Comparison of ENCODE assay signal across 1 cellular context in the genomic region with DNA sequence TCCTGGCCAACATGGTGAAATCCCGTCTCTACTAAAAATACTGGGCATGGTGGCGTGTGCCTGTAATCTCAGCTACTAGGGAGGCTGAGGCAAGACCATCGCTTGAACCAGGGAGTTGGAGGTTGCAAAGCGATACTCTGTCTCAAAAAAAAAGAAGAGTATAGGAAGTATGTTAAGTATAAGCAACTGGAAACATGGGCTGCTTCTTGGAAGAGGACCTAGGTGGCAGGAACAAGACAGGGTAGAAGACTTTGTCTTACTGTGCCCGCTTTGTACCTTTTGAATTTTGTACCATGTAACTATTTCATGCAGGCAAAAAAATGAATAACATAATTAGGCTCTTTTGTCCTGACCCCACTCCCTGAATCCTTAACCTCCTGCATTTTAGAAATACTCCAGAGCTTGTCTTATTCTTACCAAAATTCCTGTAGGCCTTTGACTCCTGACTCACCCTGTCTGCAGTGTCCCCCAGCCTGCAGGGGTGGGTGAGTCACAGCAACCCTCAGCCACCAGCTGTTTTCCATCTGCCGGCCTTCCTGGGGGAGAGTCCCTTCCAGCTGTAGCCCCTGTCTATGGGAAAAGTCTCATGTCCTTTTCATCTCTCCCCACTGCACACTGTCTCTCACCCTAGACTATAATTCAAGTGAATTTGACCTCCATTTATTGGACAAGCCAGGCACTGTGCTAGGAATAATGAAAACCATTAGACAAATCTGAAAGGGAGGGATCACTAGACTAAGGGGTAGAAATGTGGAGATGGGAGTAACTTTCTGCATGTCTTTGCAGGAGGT.
TF ChIP-seq lines count a peak whose summit lies in the region.

No MANE protein-coding gene starts in this region.

TF ChIP-seq in HepG2, 621 proteins besides CTCF, POLR2A, EP300 and RAD21 (continued from another document and continues in another):
- TF ChIP-seq, protein P1, sequence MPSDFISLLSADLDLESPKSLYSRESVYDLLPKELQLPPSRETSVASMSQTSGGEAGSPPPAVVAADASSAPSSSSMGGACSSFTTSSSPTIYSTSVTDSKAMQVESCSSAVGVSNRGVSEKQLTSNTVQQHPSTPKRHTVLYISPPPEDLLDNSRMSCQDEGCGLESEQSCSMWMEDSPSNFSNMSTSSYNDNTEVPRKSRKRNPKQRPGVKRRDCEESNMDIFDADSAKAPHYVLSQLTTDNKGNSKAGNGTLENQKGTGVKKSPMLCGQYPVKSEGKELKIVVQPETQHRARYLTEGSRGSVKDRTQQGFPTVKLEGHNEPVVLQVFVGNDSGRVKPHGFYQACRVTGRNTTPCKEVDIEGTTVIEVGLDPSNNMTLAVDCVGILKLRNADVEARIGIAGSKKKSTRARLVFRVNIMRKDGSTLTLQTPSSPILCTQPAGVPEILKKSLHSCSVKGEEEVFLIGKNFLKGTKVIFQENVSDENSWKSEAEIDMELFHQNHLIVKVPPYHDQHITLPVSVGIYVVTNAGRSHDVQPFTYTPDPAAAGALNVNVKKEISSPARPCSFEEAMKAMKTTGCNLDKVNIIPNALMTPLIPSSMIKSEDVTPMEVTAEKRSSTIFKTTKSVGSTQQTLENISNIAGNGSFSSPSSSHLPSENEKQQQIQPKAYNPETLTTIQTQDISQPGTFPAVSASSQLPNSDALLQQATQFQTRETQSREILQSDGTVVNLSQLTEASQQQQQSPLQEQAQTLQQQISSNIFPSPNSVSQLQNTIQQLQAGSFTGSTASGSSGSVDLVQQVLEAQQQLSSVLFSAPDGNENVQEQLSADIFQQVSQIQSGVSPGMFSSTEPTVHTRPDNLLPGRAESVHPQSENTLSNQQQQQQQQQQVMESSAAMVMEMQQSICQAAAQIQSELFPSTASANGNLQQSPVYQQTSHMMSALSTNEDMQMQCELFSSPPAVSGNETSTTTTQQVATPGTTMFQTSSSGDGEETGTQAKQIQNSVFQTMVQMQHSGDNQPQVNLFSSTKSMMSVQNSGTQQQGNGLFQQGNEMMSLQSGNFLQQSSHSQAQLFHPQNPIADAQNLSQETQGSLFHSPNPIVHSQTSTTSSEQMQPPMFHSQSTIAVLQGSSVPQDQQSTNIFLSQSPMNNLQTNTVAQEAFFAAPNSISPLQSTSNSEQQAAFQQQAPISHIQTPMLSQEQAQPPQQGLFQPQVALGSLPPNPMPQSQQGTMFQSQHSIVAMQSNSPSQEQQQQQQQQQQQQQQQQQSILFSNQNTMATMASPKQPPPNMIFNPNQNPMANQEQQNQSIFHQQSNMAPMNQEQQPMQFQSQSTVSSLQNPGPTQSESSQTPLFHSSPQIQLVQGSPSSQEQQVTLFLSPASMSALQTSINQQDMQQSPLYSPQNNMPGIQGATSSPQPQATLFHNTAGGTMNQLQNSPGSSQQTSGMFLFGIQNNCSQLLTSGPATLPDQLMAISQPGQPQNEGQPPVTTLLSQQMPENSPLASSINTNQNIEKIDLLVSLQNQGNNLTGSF (CRISPR knock-in tag; IDR thresholded peaks at IDR 0.05), result no peak
- no peak for TF ChIP-seq ELF4 (CRISPR knock-in tag; IDR thresholded peaks at IDR 0.05; ENCODE audit: borderline replicate concordance)
- no peak for TF ChIP-seq EED (CRISPR knock-in tag; IDR thresholded peaks at IDR 0.05)
- TF ChIP-seq ZNF264 (CRISPR knock-in tag; IDR thresholded peaks at IDR 0.05), result no peak
- no peak for TF ChIP-seq ZNF496 (CRISPR knock-in tag; IDR thresholded peaks at IDR 0.05; ENCODE audit: insufficient replicate concordance)
- peak; percentile 54; the same call in 1 of the 2 replicates for TF ChIP-seq FOSL1 (CRISPR knock-in tag; IDR thresholded peaks at IDR 0.05; ENCODE audit: borderline replicate concordance)
- TF ChIP-seq, protein P2, sequence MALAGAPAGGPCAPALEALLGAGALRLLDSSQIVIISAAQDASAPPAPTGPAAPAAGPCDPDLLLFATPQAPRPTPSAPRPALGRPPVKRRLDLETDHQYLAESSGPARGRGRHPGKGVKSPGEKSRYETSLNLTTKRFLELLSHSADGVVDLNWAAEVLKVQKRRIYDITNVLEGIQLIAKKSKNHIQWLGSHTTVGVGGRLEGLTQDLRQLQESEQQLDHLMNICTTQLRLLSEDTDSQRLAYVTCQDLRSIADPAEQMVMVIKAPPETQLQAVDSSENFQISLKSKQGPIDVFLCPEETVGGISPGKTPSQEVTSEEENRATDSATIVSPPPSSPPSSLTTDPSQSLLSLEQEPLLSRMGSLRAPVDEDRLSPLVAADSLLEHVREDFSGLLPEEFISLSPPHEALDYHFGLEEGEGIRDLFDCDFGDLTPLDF (CRISPR knock-in tag; IDR thresholded peaks at IDR 0.05), result no peak
- TF ChIP-seq, protein P3, sequence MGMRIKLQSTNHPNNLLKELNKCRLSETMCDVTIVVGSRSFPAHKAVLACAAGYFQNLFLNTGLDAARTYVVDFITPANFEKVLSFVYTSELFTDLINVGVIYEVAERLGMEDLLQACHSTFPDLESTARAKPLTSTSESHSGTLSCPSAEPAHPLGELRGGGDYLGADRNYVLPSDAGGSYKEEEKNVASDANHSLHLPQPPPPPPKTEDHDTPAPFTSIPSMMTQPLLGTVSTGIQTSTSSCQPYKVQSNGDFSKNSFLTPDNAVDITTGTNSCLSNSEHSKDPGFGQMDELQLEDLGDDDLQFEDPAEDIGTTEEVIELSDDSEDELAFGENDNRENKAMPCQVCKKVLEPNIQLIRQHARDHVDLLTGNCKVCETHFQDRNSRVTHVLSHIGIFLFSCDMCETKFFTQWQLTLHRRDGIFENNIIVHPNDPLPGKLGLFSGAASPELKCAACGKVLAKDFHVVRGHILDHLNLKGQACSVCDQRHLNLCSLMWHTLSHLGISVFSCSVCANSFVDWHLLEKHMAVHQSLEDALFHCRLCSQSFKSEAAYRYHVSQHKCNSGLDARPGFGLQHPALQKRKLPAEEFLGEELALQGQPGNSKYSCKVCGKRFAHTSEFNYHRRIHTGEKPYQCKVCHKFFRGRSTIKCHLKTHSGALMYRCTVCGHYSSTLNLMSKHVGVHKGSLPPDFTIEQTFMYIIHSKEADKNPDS (CRISPR knock-in tag; IDR thresholded peaks at IDR 0.05), result no peak
- TF ChIP-seq YEATS4 (CRISPR knock-in tag; IDR thresholded peaks at IDR 0.05; ENCODE audit: borderline replicate concordance), result no peak
- TF ChIP-seq NCOA1 (CRISPR knock-in tag; IDR thresholded peaks at IDR 0.05), result no peak
- TF ChIP-seq, protein P4, sequence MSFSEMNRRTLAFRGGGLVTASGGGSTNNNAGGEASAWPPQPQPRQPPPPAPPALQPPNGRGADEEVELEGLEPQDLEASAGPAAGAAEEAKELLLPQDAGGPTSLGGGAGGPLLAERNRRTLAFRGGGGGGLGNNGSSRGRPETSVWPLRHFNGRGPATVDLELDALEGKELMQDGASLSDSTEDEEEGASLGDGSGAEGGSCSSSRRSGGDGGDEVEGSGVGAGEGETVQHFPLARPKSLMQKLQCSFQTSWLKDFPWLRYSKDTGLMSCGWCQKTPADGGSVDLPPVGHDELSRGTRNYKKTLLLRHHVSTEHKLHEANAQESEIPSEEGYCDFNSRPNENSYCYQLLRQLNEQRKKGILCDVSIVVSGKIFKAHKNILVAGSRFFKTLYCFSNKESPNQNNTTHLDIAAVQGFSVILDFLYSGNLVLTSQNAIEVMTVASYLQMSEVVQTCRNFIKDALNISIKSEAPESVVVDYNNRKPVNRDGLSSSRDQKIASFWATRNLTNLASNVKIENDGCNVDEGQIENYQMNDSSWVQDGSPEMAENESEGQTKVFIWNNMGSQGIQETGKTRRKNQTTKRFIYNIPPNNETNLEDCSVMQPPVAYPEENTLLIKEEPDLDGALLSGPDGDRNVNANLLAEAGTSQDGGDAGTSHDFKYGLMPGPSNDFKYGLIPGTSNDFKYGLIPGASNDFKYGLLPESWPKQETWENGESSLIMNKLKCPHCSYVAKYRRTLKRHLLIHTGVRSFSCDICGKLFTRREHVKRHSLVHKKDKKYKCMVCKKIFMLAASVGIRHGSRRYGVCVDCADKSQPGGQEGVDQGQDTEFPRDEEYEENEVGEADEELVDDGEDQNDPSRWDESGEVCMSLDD (CRISPR knock-in tag; IDR thresholded peaks at IDR 0.05; ENCODE audit: borderline replicate concordance), result no peak
- no peak for TF ChIP-seq ZNF263 (CRISPR knock-in tag; IDR thresholded peaks at IDR 0.05)
- TF ChIP-seq ZNF232 (CRISPR knock-in tag; IDR thresholded peaks at IDR 0.05; ENCODE audit: borderline replicate concordance), result no peak
- TF ChIP-seq KDM3A (CRISPR knock-in tag; IDR thresholded peaks at IDR 0.05; ENCODE audit: low read depth), result no peak
- TF ChIP-seq MYC (CRISPR knock-in tag; IDR thresholded peaks at IDR 0.05; ENCODE audit: borderline replicate concordance), result no peak
- TF ChIP-seq, protein P5, sequence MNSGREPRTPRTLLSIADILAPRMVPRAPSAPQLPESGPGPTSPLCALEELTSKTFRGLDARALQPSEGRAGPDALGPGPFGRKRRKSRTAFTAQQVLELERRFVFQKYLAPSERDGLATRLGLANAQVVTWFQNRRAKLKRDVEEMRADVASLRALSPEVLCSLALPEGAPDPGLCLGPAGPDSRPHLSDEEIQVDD (CRISPR knock-in tag; IDR thresholded peaks at IDR 0.05; ENCODE audit: borderline replicate concordance), result no peak
- TF ChIP-seq HOXD1 (CRISPR knock-in tag; IDR thresholded peaks at IDR 0.05), result no peak
- no peak for TF ChIP-seq TARDBP (CRISPR knock-in tag; IDR thresholded peaks at IDR 0.05)
- TF ChIP-seq, protein P6, sequence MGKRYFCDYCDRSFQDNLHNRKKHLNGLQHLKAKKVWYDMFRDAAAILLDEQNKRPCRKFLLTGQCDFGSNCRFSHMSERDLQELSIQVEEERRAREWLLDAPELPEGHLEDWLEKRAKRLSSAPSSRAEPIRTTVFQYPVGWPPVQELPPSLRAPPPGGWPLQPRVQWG (CRISPR knock-in tag; IDR thresholded peaks at IDR 0.05; ENCODE audit: borderline replicate concordance, low read depth), result no peak
- TF ChIP-seq, protein P7, sequence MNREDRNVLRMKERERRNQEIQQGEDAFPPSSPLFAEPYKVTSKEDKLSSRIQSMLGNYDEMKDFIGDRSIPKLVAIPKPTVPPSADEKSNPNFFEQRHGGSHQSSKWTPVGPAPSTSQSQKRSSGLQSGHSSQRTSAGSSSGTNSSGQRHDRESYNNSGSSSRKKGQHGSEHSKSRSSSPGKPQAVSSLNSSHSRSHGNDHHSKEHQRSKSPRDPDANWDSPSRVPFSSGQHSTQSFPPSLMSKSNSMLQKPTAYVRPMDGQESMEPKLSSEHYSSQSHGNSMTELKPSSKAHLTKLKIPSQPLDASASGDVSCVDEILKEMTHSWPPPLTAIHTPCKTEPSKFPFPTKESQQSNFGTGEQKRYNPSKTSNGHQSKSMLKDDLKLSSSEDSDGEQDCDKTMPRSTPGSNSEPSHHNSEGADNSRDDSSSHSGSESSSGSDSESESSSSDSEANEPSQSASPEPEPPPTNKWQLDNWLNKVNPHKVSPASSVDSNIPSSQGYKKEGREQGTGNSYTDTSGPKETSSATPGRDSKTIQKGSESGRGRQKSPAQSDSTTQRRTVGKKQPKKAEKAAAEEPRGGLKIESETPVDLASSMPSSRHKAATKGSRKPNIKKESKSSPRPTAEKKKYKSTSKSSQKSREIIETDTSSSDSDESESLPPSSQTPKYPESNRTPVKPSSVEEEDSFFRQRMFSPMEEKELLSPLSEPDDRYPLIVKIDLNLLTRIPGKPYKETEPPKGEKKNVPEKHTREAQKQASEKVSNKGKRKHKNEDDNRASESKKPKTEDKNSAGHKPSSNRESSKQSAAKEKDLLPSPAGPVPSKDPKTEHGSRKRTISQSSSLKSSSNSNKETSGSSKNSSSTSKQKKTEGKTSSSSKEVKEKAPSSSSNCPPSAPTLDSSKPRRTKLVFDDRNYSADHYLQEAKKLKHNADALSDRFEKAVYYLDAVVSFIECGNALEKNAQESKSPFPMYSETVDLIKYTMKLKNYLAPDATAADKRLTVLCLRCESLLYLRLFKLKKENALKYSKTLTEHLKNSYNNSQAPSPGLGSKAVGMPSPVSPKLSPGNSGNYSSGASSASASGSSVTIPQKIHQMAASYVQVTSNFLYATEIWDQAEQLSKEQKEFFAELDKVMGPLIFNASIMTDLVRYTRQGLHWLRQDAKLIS (CRISPR knock-in tag; IDR thresholded peaks at IDR 0.05), result no peak
- TF ChIP-seq, protein P8, sequence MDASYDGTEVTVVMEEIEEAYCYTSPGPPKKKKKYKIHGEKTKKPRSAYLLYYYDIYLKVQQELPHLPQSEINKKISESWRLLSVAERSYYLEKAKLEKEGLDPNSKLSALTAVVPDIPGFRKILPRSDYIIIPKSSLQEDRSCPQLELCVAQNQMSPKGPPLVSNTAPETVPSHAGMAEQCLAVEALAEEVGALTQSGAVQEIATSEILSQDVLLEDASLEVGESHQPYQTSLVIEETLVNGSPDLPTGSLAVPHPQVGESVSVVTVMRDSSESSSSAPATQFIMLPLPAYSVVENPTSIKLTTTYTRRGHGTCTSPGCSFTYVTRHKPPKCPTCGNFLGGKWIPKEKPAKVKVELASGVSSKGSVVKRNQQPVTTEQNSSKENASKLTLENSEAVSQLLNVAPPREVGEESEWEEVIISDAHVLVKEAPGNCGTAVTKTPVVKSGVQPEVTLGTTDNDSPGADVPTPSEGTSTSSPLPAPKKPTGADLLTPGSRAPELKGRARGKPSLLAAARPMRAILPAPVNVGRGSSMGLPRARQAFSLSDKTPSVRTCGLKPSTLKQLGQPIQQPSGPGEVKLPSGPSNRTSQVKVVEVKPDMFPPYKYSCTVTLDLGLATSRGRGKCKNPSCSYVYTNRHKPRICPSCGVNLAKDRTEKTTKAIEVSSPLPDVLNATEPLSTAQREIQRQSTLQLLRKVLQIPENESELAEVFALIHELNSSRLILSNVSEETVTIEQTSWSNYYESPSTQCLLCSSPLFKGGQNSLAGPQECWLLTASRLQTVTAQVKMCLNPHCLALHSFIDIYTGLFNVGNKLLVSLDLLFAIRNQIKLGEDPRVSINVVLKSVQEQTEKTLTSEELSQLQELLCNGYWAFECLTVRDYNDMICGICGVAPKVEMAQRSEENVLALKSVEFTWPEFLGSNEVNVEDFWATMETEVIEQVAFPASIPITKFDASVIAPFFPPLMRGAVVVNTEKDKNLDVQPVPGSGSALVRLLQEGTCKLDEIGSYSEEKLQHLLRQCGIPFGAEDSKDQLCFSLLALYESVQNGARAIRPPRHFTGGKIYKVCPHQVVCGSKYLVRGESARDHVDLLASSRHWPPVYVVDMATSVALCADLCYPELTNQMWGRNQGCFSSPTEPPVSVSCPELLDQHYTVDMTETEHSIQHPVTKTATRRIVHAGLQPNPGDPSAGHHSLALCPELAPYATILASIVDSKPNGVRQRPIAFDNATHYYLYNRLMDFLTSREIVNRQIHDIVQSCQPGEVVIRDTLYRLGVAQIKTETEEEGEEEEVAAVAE (CRISPR knock-in tag; IDR thresholded peaks at IDR 0.05; ENCODE audit: borderline replicate concordance), result no peak
- TF ChIP-seq PRPF4 (IDR thresholded peaks at IDR 0.05; ENCODE audit: low read depth, low read length, poor library complexity, severe bottlenecking), result no peak
